ENCODE assay signal across 8 cellular contexts in the genomic region with DNA sequence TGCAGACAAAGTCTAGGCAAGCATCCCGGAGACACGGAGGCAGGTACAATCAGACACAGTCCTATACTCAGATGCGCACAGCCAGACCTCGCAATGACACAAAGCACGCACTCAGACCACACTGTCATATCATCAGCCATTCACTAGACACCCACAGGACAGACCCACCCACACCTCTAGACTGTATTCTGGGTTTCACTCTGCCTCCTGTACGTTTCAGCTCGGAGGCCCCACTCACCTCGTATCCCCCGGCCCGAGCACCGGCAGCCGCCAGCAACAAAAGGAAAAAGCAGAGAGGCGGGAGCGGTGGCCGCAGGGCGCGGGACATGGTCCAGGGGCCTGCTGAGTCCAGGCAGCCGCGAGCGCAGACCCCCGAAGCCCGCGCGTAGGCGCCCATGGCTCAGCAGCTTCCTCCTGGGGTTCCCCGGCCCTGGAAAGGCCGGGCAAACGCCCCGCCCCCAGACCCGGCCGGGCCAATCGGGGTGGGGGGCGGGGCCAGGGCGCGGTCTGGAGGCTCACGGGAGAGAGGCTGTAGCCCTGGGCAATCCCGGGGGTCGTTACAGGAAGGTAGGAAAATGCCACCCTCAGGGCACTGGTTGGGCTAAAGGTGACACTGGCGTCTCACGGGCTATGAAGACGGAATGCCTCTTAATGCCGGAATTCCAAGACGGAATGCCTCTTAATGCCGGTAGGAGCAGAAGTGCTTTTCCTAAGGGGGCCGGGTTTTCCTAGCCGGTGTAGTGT. TPM values are rescaled to one million over a fixed set of nuclear protein-coding genes. Genes with fewer than 3 reads are reported as not detected.
DNase-seq lines count a peak whose midpoint lies in the region; ATAC-seq and TF ChIP-seq lines count a peak whose summit lies in the region.

A gene (minus strand): TSS at position 438 of the 744 bp plus-strand sequence. CDS start 41 bp downstream, at position 397.
A gene with protein sequence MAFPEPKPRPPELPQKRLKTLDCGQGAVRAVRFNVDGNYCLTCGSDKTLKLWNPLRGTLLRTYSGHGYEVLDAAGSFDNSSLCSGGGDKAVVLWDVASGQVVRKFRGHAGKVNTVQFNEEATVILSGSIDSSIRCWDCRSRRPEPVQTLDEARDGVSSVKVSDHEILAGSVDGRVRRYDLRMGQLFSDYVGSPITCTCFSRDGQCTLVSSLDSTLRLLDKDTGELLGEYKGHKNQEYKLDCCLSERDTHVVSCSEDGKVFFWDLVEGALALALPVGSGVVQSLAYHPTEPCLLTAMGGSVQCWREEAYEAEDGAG (plus strand): TSS at position 503 of the 744 bp plus-strand sequence. CDS start 2,984 bp downstream, outside the sequence.

- TF ChIP-seq CTCF in RWPE2 (IDR thresholded peaks at IDR 0.05; ENCODE audit: poor library complexity, severe bottlenecking) (no peak), fibroblast of the aortic adventitia (IDR thresholded peaks at IDR 0.05; ENCODE audit: insufficient read depth, low read length) (no peak), nephron (IDR thresholded peaks at IDR 0.05; ENCODE audit: unreplicated experiment in 3 of 3) (no peak)

- peaks cover 37% of the 10 kb centered on the region for H3K4me1 Mint-ChIP-seq in activated T-helper 2 cell treated with anti-CD3 and anti-CD28 coated beads, Interferon-gamma antibody, Interleukin-2, Interleukin-4, amounts not matched to agents 10 μg/mL and 5 μg/mL and 100 μg/mL, durations not matched to agents 14 hours and 24 hours and 36 hours (ENCODE audit: low read depth)
- H3K4me1 Mint-ChIP-seq in nephron: peaks cover 30% of the 10 kb centered on the region

- peak within 1 kb of the TSS; percentile 93 for H3K4me3 Mint-ChIP-seq in activated T-helper 2 cell treated with anti-CD3 and anti-CD28 coated beads, Interferon-gamma antibody, Interleukin-2, Interleukin-4, amounts not matched to agents 10 μg/mL and 5 μg/mL and 100 μg/mL, durations not matched to agents 14 hours and 24 hours and 36 hours (ENCODE audit: low read depth)
- H3K4me3 Mint-ChIP-seq in nephron: peak within 1 kb of the TSS; percentile 97 to 99 (median 98)

- no peaks in the 10 kb centered on the region for H3K4me1 ChIP-seq in RWPE2 (ENCODE audit: insufficient read depth, poor library complexity, severe bottlenecking)

- intact Hi-C loops in activated T-helper 2 cell treated with anti-CD3 and anti-CD28 coated beads, Interferon-gamma antibody, Interleukin-2, Interleukin-4, amounts not matched to agents 10 μg/mL and 5 μg/mL and 100 μg/mL, durations not matched to agents 14 hours and 24 hours and 36 hours (cut with micrococcal nuclease): loop anchor here (1.0 kb wide), 1 partner anchor 55 kb away; no protein-coding TSS in a partner anchor

- no peaks in the 10 kb centered on the region for H3K9me3 ChIP-seq in RWPE2 (ENCODE audit: severe bottlenecking)

- peak within 1 kb of the TSS; percentile 91 for H3K27ac Mint-ChIP-seq in activated T-helper 2 cell treated with anti-CD3 and anti-CD28 coated beads, Interferon-gamma antibody, Interleukin-2, Interleukin-4, amounts not matched to agents 10 μg/mL and 5 μg/mL and 100 μg/mL, durations not matched to agents 14 hours and 24 hours and 36 hours
- peak within 1 kb of the TSS; percentile 44 to 88 (median 78) for H3K27ac Mint-ChIP-seq in nephron

- no peaks in the 10 kb centered on the region for H3K9me3 Mint-ChIP-seq in activated T-helper 2 cell treated with anti-CD3 and anti-CD28 coated beads, Interferon-gamma antibody, Interleukin-2, Interleukin-4, amounts not matched to agents 10 μg/mL and 5 μg/mL and 100 μg/mL, durations not matched to agents 14 hours and 24 hours and 36 hours
- H3K9me3 Mint-ChIP-seq in nephron: no peaks in the 10 kb centered on the region

- DNase-seq in Ammon's horn (ENCODE audit: low spot score) (peak; percentile 71), KG1 (lab: John Stamatoyannopoulos, UW) (peak; percentile 46), RWPE2 (ENCODE audit: low spot score) (no peak), fibroblast of the aortic adventitia (ENCODE audit: low read depth) (peak; percentile 34)
- peak; percentile 73 for DNase-seq in activated T-helper 2 cell treated with anti-CD3 and anti-CD28 coated beads, Interferon-gamma antibody, Interleukin-2, Interleukin-4, amounts not matched to agents 10 μg/mL and 5 μg/mL and 100 μg/mL, durations not matched to agents 14 hours and 24 hours and 36 hours (ENCODE audit: low spot score)
- DNase-seq in stimulated activated naive CD8-positive, alpha-beta T cell treated with anti-CD3 and anti-CD28 coated beads, Interleukin-15, Interleukin-2, amounts not matched to agents 100 U/mL and 50 U/mL, for 24 hours: peak; percentile 90

- no peaks in the 10 kb centered on the region for H3K27me3 ChIP-seq in RWPE2 (ENCODE audit: insufficient read depth, poor library complexity, severe bottlenecking)

- peaks cover 22% of the 10 kb centered on the region for H3K36me3 ChIP-seq in RWPE2 (ENCODE audit: low read depth)

- peaks cover 37% of the 10 kb centered on the region for H3K36me3 Mint-ChIP-seq in activated T-helper 2 cell treated with anti-CD3 and anti-CD28 coated beads, Interferon-gamma antibody, Interleukin-2, Interleukin-4, amounts not matched to agents 10 μg/mL and 5 μg/mL and 100 μg/mL, durations not matched to agents 14 hours and 24 hours and 36 hours (ENCODE audit: low read depth)
- peaks cover 9% of the 10 kb centered on the region for H3K36me3 Mint-ChIP-seq in nephron (ENCODE audit: low read depth)

- ATAC-seq in GM19324 (IDR thresholded peaks at IDR 0.05; ENCODE audit: low FRiP score, unreplicated experiment): peak; percentile 49
- peak; percentile 82 for ATAC-seq in RWPE2 (ENCODE audit: low read depth)
- peak; percentile 77 for ATAC-seq in stimulated activated naive CD8-positive, alpha-beta T cell treated with anti-CD3 and anti-CD28 coated beads, Interleukin-15, Interleukin-2, amounts not matched to agents 100 U/mL and 50 U/mL, for 24 hours

- H3K27ac ChIP-seq in RWPE2 (ENCODE audit: poor library complexity, severe bottlenecking): no peak within 1 kb of the TSS

- H3K4me3 ChIP-seq in RWPE2 (ENCODE audit: severe bottlenecking) (peak within 1 kb of the TSS; percentile 77), fibroblast of the aortic adventitia (ENCODE audit: low read depth, low read length) (peak within 1 kb of the TSS; percentile 94)

- H3K27me3 Mint-ChIP-seq in activated T-helper 2 cell treated with anti-CD3 and anti-CD28 coated beads, Interferon-gamma antibody, Interleukin-2, Interleukin-4, amounts not matched to agents 10 μg/mL and 5 μg/mL and 100 μg/mL, durations not matched to agents 14 hours and 24 hours and 36 hours (ENCODE audit: low read depth): no peaks in the 10 kb centered on the region
- no peaks in the 10 kb centered on the region for H3K27me3 Mint-ChIP-seq in nephron (ENCODE audit: low read depth)

RNA-seq across cellular contexts. Expression of the first gene that starts in this region (rescaled TPM):
- total RNA-seq in activated T-helper 2 cell treated with anti-CD3 and anti-CD28 coated beads, Interferon-gamma antibody, Interleukin-2, Interleukin-4, amounts not matched to agents 10 μg/mL and 5 μg/mL and 100 μg/mL, durations not matched to agents 14 hours and 24 hours and 36 hours: 133 and 147 TPM in 2 replicates
- total RNA-seq in fibroblast of the aortic adventitia (ENCODE audit: low replicate concordance): 16.8 and 38.2 TPM in 2 replicates

RNA-seq across cellular contexts. Expression of the second gene that starts in this region (rescaled TPM):
- 23.1 and 23.7 TPM in 2 replicates for total RNA-seq in activated T-helper 2 cell treated with anti-CD3 and anti-CD28 coated beads, Interferon-gamma antibody, Interleukin-2, Interleukin-4, amounts not matched to agents 10 μg/mL and 5 μg/mL and 100 μg/mL, durations not matched to agents 14 hours and 24 hours and 36 hours
- 6.8 and 15.9 TPM in 2 replicates for total RNA-seq in fibroblast of the aortic adventitia (ENCODE audit: low replicate concordance)
